In genomic region chr12:12032260-12032761, GRCh38 we compare ENCODE assay signal across 9 cellular contexts. TPM values are rescaled to one million over a fixed set of nuclear protein-coding genes. Genes with fewer than 3 reads are reported as not detected.
DNase-seq lines count a peak whose midpoint lies in the region; ATAC-seq and TF ChIP-seq lines count a peak whose summit lies in the region.
"Had no signal": no experiment of that assay in that cellular context is flagged by ENCODE, and none has a peak within 500 bp of the region (broad histone marks: within the 10 kb centered on the region; RNA-seq: fewer than 3 reads in every experiment).

No MANE protein-coding gene starts in this region.

- TF ChIP-seq POLR2A in gastrocnemius medialis (IDR thresholded peaks at IDR 0.05): no peak

- peak; percentile 62 for DNase-seq in activated CD8-positive, alpha-beta memory T cell treated with anti-CD3 and anti-CD28 coated beads for 24 hours
- DNase-seq in activated CD8-positive, alpha-beta memory T cell treated with anti-CD3 and anti-CD28 coated beads, Interleukin-2, amount 50 U/mL, for 48 hours: no peak
- DNase-seq in WTC11 (ENCODE audit: low spot score) (no peak), left colon (peak; percentile 44 to 53), gastrocnemius medialis (no peak), neural progenitor cell (ENCODE audit: low spot score) (no peak)

- intact Hi-C loops in left colon (cut with DNase I, micrococcal nuclease): loop anchor here (2.0 to 10.0 kb wide), 2 partner anchors 448 to 452 kb away; no protein-coding TSS in a partner anchor
- intact Hi-C loops in gastrocnemius medialis (cut with DNase I; ENCODE audit: low total_unique reads): loop anchor here (10.0 kb wide), 1 partner anchor 138 kb away; no protein-coding TSS in a partner anchor

- H3K27me3 ChIP-seq in subcutaneous abdominal adipose tissue (ENCODE audit: control insufficient read depth in 5 of 5, insufficient read depth in 4 of 5, low read length in 5 of 5): no peaks in the 10 kb centered on the region
- H3K27me3 ChIP-seq in gastrocnemius medialis: no peaks in the 10 kb centered on the region
- H3K27me3 ChIP-seq in neural progenitor cell: no peaks in the 10 kb centered on the region

- H3K27ac ChIP-seq in subcutaneous abdominal adipose tissue (ENCODE audit: low read depth, low read length): no peak overlapping the region
- peak overlapping the region in 2 of 4 donors; percentile 13 to 49 for H3K27ac ChIP-seq in gastrocnemius medialis
- H3K27ac ChIP-seq in neural progenitor cell: no peak overlapping the region

- peak overlapping the region in 4 of 5 donors; percentile 60 to 74 (median 66) for H3K4me3 ChIP-seq in subcutaneous abdominal adipose tissue (ENCODE audit: low read depth in 1 of 5, low read length in 5 of 5)
- peak overlapping the region in 1 of 4 donors; percentile 64 for H3K4me3 ChIP-seq in gastrocnemius medialis
- H3K4me3 ChIP-seq in neural progenitor cell: no peak overlapping the region

- H3K27ac Mint-ChIP-seq in WTC11: no peak overlapping the region
- no peak overlapping the region for H3K27ac Mint-ChIP-seq in neural progenitor cell

- H3K79me2 ChIP-seq in neural progenitor cell (ENCODE audit: low read depth): no peaks in the 10 kb centered on the region

- no peaks in the 10 kb centered on the region for H3F3A ChIP-seq in neural progenitor cell (ENCODE audit: low read depth)

- H3K4me1 Mint-ChIP-seq in WTC11 (peaks cover 11% of the 10 kb centered on the region), neural progenitor cell (peaks cover 5% of the 10 kb centered on the region)

- POLR2A ChIA-PET in WTC11 (lab: Charles Lee): no interaction called here

- H3K27me3 Mint-ChIP-seq in WTC11 (ENCODE audit: low read depth) (no peaks in the 10 kb centered on the region; the same call in 1 of the 2 replicates), neural progenitor cell (ENCODE audit: insufficient read depth, low read depth) (peaks cover 7% of the 10 kb centered on the region)

- ATAC-seq in WTC11 (0 out of 2 replicates have a peak, but pooled peaks have one; percentile 8), left colon (peak; percentile 54), gastrocnemius medialis (no peak), HG03097 (IDR thresholded peaks at IDR 0.05; ENCODE audit: low FRiP score, unreplicated experiment) (no peak)

- H3K4me3 Mint-ChIP-seq in WTC11: peak overlapping the region; percentile 61; the same call in 1 of the 2 replicates
- H3K4me3 Mint-ChIP-seq in neural progenitor cell: no peak overlapping the region

- H3K4me1 ChIP-seq in subcutaneous abdominal adipose tissue (ENCODE audit: control insufficient read depth in 5 of 5, insufficient read depth in 5 of 5, low read length in 5 of 5) (peaks cover 0 to 18% (median 16%) of the 10 kb centered on the region in 5 donors), gastrocnemius medialis (no peaks in the 10 kb centered on the region), neural progenitor cell (no peaks in the 10 kb centered on the region)

- peak overlapping the region in 2 of 5 donors; percentile 58 to 75 for H3K9ac ChIP-seq in subcutaneous abdominal adipose tissue (ENCODE audit: low read length in 5 of 5)
- H3K9ac ChIP-seq in neural progenitor cell: no peak overlapping the region

- H3K9me3 Mint-ChIP-seq in WTC11 (peaks cover 9% of the 10 kb centered on the region), neural progenitor cell (peaks cover 2% of the 10 kb centered on the region)

- H3K36me3 ChIP-seq in subcutaneous abdominal adipose tissue (ENCODE audit: control insufficient read depth in 5 of 5, insufficient read depth in 5 of 5, low read length in 5 of 5) (no peaks in the 10 kb centered on the region), gastrocnemius medialis (no peaks in the 10 kb centered on the region), neural progenitor cell (no peaks in the 10 kb centered on the region)

- no peak overlapping the region for H3K4me2 ChIP-seq in neural progenitor cell

- H3K9me3 ChIP-seq in subcutaneous abdominal adipose tissue (ENCODE audit: control insufficient read depth in 5 of 5, low read length in 5 of 5) (no peaks in the 10 kb centered on the region), gastrocnemius medialis (no peaks in the 10 kb centered on the region), neural progenitor cell (ENCODE audit: low read depth) (no peaks in the 10 kb centered on the region)

- no peak overlapping the region for H2AFZ ChIP-seq in neural progenitor cell (replicated peaks)

- no peaks in the 10 kb centered on the region for H4K20me1 ChIP-seq in neural progenitor cell (ENCODE audit: low read depth)

- H3K36me3 Mint-ChIP-seq in WTC11: 0 out of 2 replicates have a peak, but pooled peaks cover 4% of the 10 kb centered on the region
- no peaks in the 10 kb centered on the region for H3K36me3 Mint-ChIP-seq in neural progenitor cell

- TF ChIP-seq CTCF in WTC11 (IDR thresholded peaks at IDR 0.05) (no peak), gastrocnemius medialis (IDR thresholded peaks at IDR 0.05 in 4 of 5, conservative IDR thresholded peaks at IDR 0.05 in 1 of 5) (no peak), neural progenitor cell (IDR thresholded peaks at IDR 0.05) (no peak)

- in situ Hi-C loops in gastrocnemius medialis (cut with MboI; ENCODE audit: low sequenced_read_pairs in 4 of 4): loop anchor here in 1 of 4 donors (5.0 kb wide), 1 partner anchor 450 kb away; no protein-coding TSS in a partner anchor

- CTCF ChIA-PET in WTC11 (lab: Charles Lee): interaction anchor here (0.6 to 3.5 kb wide), 65 partner anchors 10 to 705 kb away, joined by 3 to 42 read pairs (median 5); partner anchors contain the start of genes BORCS5 and MANSC1

TF ChIP-seq in WTC11, 78 proteins besides CTCF, POLR2A, EP300 and RAD21:
- no peak for TF ChIP-seq ATF1 (CRISPR knock-in tag; IDR thresholded peaks at IDR 0.05)
- no peak for TF ChIP-seq SMAD3 (CRISPR knock-in tag; IDR thresholded peaks at IDR 0.05; ENCODE audit: borderline replicate concordance)
- TF ChIP-seq ZNF317 (CRISPR knock-in tag; IDR thresholded peaks at IDR 0.05; ENCODE audit: borderline replicate concordance, low read depth): no peak
- TF ChIP-seq CBFB (CRISPR knock-in tag; IDR thresholded peaks at IDR 0.05; ENCODE audit: low read depth): no peak
- no peak for TF ChIP-seq GTF2I (CRISPR knock-in tag; conservative IDR thresholded peaks at IDR 0.05)
- TF ChIP-seq NR2C2 (CRISPR knock-in tag; IDR thresholded peaks at IDR 0.05): no peak
- no peak for TF ChIP-seq ZNF671 (CRISPR knock-in tag; IDR thresholded peaks at IDR 0.05)
- TF ChIP-seq ESRRA (CRISPR knock-in tag; IDR thresholded peaks at IDR 0.05; ENCODE audit: borderline replicate concordance): no peak
- TF ChIP-seq PRRX2 (CRISPR knock-in tag; IDR thresholded peaks at IDR 0.05): no peak
- no peak for TF ChIP-seq TCF7 (CRISPR knock-in tag; IDR thresholded peaks at IDR 0.05; ENCODE audit: low read depth)
TF ChIP-seq in WTC11: peak in this region for 0.

RNA-seq across cellular contexts. Expression of gene BCL2L14, which starts 38.4 kb away (rescaled TPM):
- total RNA-seq in WTC11 (2021) (0.87 to 0.94 TPM (median 0.90 TPM) in 3 replicates), left colon (10 to 100 TPM; 54.4 to 57.6 TPM), gastrocnemius medialis (not detected), neural progenitor cell (ENCODE audit: low replicate concordance) (not detected in 2 replicates)
- total RNA-seq: HT1080 had no signal

Comparison
In these comparisons a context has a peak if more than half of its experiments do, and no peak if none do; other contexts are left out.
1. DNase-seq: peak in activated CD8-positive, alpha-beta memory T cell treated with anti-CD3 and anti-CD28 coated beads for 24 hours (single experiment) and left colon (2 of 2); none in activated CD8-positive, alpha-beta memory T cell treated with anti-CD3 and anti-CD28 coated beads, Interleukin-2, amount 50 U/mL, for 48 hours (single experiment), WTC11 (single experiment), gastrocnemius medialis (0 of 2) and neural progenitor cell (single experiment).
2. ATAC-seq: peak in WTC11 (single experiment) and left colon (single experiment); none in gastrocnemius medialis (0 of 2) and HG03097 (single experiment).
3. RNA of gene BCL2L14, which starts 38.4 kb away (total RNA-seq): 54.4 to 57.6 TPM in left colon; 0.87 to 0.94 TPM in WTC11, not detected in gastrocnemius medialis and not detected in neural progenitor cell; every median in the first group is over 10 times any median in the second.